In genomic region chr7:33952824-33953223, GRCh38 we compare ENCODE assay signal across 26 cellular contexts. TPM values are rescaled to one million over a fixed set of nuclear protein-coding genes. Genes with fewer than 3 reads are reported as not detected.
DNase-seq lines count a peak whose midpoint lies in the region.
"Had no signal": no experiment of that assay in that cellular context is flagged by ENCODE, and none has a peak within 500 bp of the region (broad histone marks: within the 10 kb centered on the region; RNA-seq: fewer than 3 reads in every experiment).

No MANE protein-coding gene starts in this region.

- H3K27ac ChIP-seq in caudate nucleus (ENCODE audit: low read depth, low read length), result no peak overlapping the region
- H3K27ac ChIP-seq: BLaER1 treated with 17β-estradiol and CSF1 and Interleukin-3, amounts not matched to agents 10 nM and 100 nM; colonic mucosa; thoracic aorta; uterus had no signal

- DNase-seq in Daoy (ENCODE audit: low read depth) (peak; percentile 48), M059J (ENCODE audit: low read depth) (peak; percentile 70), astrocyte of the hippocampus (ENCODE audit: low read depth, low spot score) (peak; percentile 51), renal cortical epithelial cell (ENCODE audit: low read depth) (peak; percentile 74), MV-4-11 (lab: John Stamatoyannopoulos, UW) (no peak), caudate nucleus (lab: John Stamatoyannopoulos, UW) (no peak), DMS 273 (lab: John Stamatoyannopoulos, UW; ENCODE audit: unreplicated experiment) (no peak)
- DNase-seq: ACHN; activated CD8-positive, alpha-beta memory T cell treated with anti-CD3 and anti-CD28 coated beads, Interleukin-2, amount 50 U/mL, for 48 hours; activated CD8-positive, alpha-beta T cell treated with anti-CD3 and anti-CD28 coated beads for 36 hours; activated naive CD4-positive, alpha-beta T cell treated with anti-CD3 and anti-CD28 coated beads, Interleukin-2, amount 10 ng/mL, durations not matched to agents 7 days and 5 days; amygdala; colonic mucosa; DMS79; effector CD4-positive, alpha-beta T cell; midbrain; naive B cell; NCI-H1694 treated with DMSO at 0.1 percent for 48 hours; NCI-H524 treated with DMSO at 0.1 percent for 48 hours; right cardiac atrium; Right ventricle myocardium superior; stimulated activated CD8-positive, alpha-beta memory T cell treated with anti-CD3 and anti-CD28 coated beads, Interleukin-4, amount 100 ng/mL, for 48 hours; uterus had no signal

RNA-seq across cellular contexts. Expression of gene BMPER, which starts 47.5 kb away (rescaled TPM):
- total RNA-seq in Daoy (2014; rRNA removed; shearing (Covaris generic)), result 0.09 and 1.6 TPM in 2 replicates
- total RNA-seq in M059J (2014; rRNA removed; shearing (Covaris generic)), result 1.5 and 2.3 TPM in 2 replicates
- total RNA-seq in renal cortical epithelial cell, result 0.35 TPM in 2 replicates
- total RNA-seq: activated CD8-positive, alpha-beta T cell treated with anti-CD3 and anti-CD28 coated beads for 36 hours; T-helper 2 cell treated with Interferon-gamma antibody and Interleukin-4, amounts not matched to agents 100 ng/mL and 5 ng/mL, for 36 hours had no signal

Comparison
In these comparisons a context has a peak if more than half of its experiments do, and no peak if none do; other contexts are left out.
1. DNase-seq: peak in Daoy (single experiment), M059J (single experiment), astrocyte of the hippocampus (single experiment) and renal cortical epithelial cell (single experiment); none in MV-4-11 (single experiment), caudate nucleus (0 of 61) and DMS 273 (single experiment).